In genomic region chr15:81263477-81263876, GRCh38 we compare ENCODE assay signal across 1 cellular context.
TF ChIP-seq lines count a peak whose summit lies in the region.

No MANE protein-coding gene starts in this region.

TF ChIP-seq in IMR-90, 13 proteins besides CTCF, POLR2A, EP300 and RAD21:
- TF ChIP-seq MAFK (IDR thresholded peaks at IDR 0.05; ENCODE audit: low read depth, low read length) (no peak), CHD1 (IDR thresholded peaks at IDR 0.05; ENCODE audit: low read depth, low read length) (no peak), NFE2L2 (IDR thresholded peaks at IDR 0.05; ENCODE audit: low read depth, low read length) (no peak), RFX5 (IDR thresholded peaks at IDR 0.05; ENCODE audit: low read depth, low read length) (no peak), CEBPB (IDR thresholded peaks at IDR 0.05; ENCODE audit: low read depth, low read length) (no peak), SMC3 (IDR thresholded peaks at IDR 0.05; ENCODE audit: low read depth, low read length) (no peak), MXI1 (IDR thresholded peaks at IDR 0.05; ENCODE audit: borderline replicate concordance, low read depth, low read length) (no peak), BHLHE40 (IDR thresholded peaks at IDR 0.05; ENCODE audit: low read depth, low read length) (no peak), RCOR1 (IDR thresholded peaks at IDR 0.05; ENCODE audit: insufficient replicate concordance, low read length) (no peak), MAZ (IDR thresholded peaks at IDR 0.05; ENCODE audit: borderline replicate concordance, low read depth, low read length) (no peak), FOS (IDR thresholded peaks at IDR 0.05; ENCODE audit: low read depth, low read length) (no peak)
- TF ChIP-seq, protein P1, sequence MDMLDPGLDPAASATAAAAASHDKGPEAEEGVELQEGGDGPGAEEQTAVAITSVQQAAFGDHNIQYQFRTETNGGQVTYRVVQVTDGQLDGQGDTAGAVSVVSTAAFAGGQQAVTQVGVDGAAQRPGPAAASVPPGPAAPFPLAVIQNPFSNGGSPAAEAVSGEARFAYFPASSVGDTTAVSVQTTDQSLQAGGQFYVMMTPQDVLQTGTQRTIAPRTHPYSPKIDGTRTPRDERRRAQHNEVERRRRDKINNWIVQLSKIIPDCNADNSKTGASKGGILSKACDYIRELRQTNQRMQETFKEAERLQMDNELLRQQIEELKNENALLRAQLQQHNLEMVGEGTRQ (IDR thresholded peaks at IDR 0.05; ENCODE audit: low read depth, low read length), result no peak
- TF ChIP-seq, protein P2, sequence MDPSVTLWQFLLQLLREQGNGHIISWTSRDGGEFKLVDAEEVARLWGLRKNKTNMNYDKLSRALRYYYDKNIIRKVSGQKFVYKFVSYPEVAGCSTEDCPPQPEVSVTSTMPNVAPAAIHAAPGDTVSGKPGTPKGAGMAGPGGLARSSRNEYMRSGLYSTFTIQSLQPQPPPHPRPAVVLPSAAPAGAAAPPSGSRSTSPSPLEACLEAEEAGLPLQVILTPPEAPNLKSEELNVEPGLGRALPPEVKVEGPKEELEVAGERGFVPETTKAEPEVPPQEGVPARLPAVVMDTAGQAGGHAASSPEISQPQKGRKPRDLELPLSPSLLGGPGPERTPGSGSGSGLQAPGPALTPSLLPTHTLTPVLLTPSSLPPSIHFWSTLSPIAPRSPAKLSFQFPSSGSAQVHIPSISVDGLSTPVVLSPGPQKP (IDR thresholded peaks at IDR 0.05; ENCODE audit: borderline replicate concordance, low read depth, low read length), result no peak
